In genomic region chr9:581673-582497, GRCh38 we compare ENCODE assay signal across 10 cellular contexts.
DNase-seq lines count a peak whose midpoint lies in the region; ATAC-seq and TF ChIP-seq lines count a peak whose summit lies in the region.
"Had no signal": no experiment of that assay in that cellular context is flagged by ENCODE, and none has a peak within 500 bp of the region (broad histone marks: within the 10 kb centered on the region; RNA-seq: fewer than 3 reads in every experiment).

No MANE protein-coding gene starts in this region.

- no peaks in the 10 kb centered on the region for H3K4me1 Mint-ChIP-seq in chondrocyte (ENCODE audit: low read depth)
- H3K4me1 Mint-ChIP-seq in nephron progenitor cell, result peaks cover 5% of the 10 kb centered on the region

- H3K36me3 Mint-ChIP-seq in chondrocyte (ENCODE audit: low read depth) (no peaks in the 10 kb centered on the region), nephron progenitor cell (ENCODE audit: low read depth) (peaks cover 48% of the 10 kb centered on the region)
- H3K36me3 Mint-ChIP-seq: natural killer cell treated with Interleukin-12 subunit alpha and Interleukin-12 subunit beta and Interleukin-15 and Interleukin-18, amount 100 ng/mL, for 72 hours had no signal

- no peak overlapping the region for H3K4me3 Mint-ChIP-seq in chondrocyte (ENCODE audit: unreplicated experiment)
- no peak overlapping the region for H3K4me3 Mint-ChIP-seq in nephron progenitor cell
- H3K4me3 Mint-ChIP-seq: natural killer cell treated with Interleukin-12 subunit alpha and Interleukin-12 subunit beta and Interleukin-15 and Interleukin-18, amount 100 ng/mL, for 72 hours had no signal

- H3K27ac Mint-ChIP-seq in chondrocyte (ENCODE audit: unreplicated experiment), result no peak overlapping the region
- no peak overlapping the region for H3K27ac Mint-ChIP-seq in nephron progenitor cell
- H3K27ac Mint-ChIP-seq: natural killer cell treated with Interleukin-12 subunit alpha and Interleukin-12 subunit beta and Interleukin-15 and Interleukin-18, amount 100 ng/mL, for 72 hours had no signal

- TF ChIP-seq CTCF in GM12864 (IDR thresholded peaks at IDR 0.05; ENCODE audit: low read depth, low read length, missing control alignments), result peak; percentile 77
- TF ChIP-seq CTCF in LNCaP clone FGC (IDR thresholded peaks at IDR 0.05; ENCODE audit: control insufficient read depth, extremely low read depth, insufficient read depth), result peak; percentile 82
- TF ChIP-seq CTCF in chondrocyte (IDR thresholded peaks at IDR 0.05), result peak; percentile 64
- peak; percentile 10 for TF ChIP-seq CTCF in nephron progenitor cell (IDR thresholded peaks at IDR 0.05)

- no peak overlapping the region for H3K4me3 ChIP-seq in GM12864 (ENCODE audit: low read depth, low read length)
- H3K4me3 ChIP-seq in LNCaP clone FGC (ENCODE audit: low read depth, low read length), result no peak overlapping the region
- H3K4me3 ChIP-seq: SJSA1 had no signal

- DNase-seq in GM12864 (ENCODE audit: low read depth) (no peak), LNCaP clone FGC (ENCODE audit: low read depth) (no peak), chondrocyte (ENCODE audit: low spot score) (no peak), nephron progenitor cell (peak; percentile 26), NCI-H1092 treated with DMSO at 0.1 percent for 48 hours (lab: John Stamatoyannopoulos, UW) (no peak), NCI-H510A treated with DMSO at 0.1 percent for 48 hours (lab: John Stamatoyannopoulos, UW) (no peak), Kasumi-1 (lab: John Stamatoyannopoulos, UW) (no peak)

- no peak for ATAC-seq in HG03457 (IDR thresholded peaks at IDR 0.05; ENCODE audit: unreplicated experiment)
- ATAC-seq: natural killer cell treated with Interleukin-12 subunit alpha and Interleukin-12 subunit beta and Interleukin-15 and Interleukin-18, amount 100 ng/mL, for 72 hours had no signal

- H3K27me3 Mint-ChIP-seq in chondrocyte (ENCODE audit: low read depth) (peaks cover 7% of the 10 kb centered on the region), nephron progenitor cell (ENCODE audit: low read depth, poor library complexity) (no peaks in the 10 kb centered on the region)

- H3K9me3 Mint-ChIP-seq in chondrocyte (ENCODE audit: low read depth) (no peaks in the 10 kb centered on the region), nephron progenitor cell (peaks cover 40% of the 10 kb centered on the region)
- H3K9me3 Mint-ChIP-seq: natural killer cell treated with Interleukin-12 subunit alpha and Interleukin-12 subunit beta and Interleukin-15 and Interleukin-18, amount 100 ng/mL, for 72 hours had no signal

Comparison
In these comparisons a context has a peak if more than half of its experiments do, and no peak if none do; other contexts are left out.
1. CTCF ChIP-seq: peak in every context shown above with its lines; median percentile 82 in LNCaP clone FGC; 77 in GM12864; 64 in chondrocyte; 10 in nephron progenitor cell.